Comparison of ENCODE assay signal across 34 cellular contexts in the genomic region with DNA sequence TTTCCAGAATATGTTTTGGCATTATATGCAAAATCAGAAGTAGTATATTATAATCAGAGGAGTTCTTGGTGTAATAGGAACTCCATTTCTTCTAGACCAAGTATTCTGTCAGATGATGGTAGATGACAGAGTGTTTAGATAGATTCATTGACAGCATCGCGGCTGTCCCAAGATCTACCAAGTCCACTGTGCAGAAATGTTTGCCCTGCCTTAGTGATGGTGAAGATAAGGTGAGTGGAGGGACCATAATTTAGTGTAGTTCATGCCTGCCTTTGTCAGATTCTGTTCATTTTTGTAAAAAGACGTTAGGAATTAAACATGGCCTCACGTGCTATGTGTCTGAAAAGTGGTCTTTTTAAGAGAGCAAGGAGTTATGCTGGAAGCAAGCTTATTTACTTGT.
"Had no signal": no experiment of that assay in that cellular context is flagged by ENCODE, and none has a peak within 500 bp of the region (broad histone marks: within the 10 kb centered on the region; RNA-seq: fewer than 3 reads in every experiment).

No MANE protein-coding gene starts in this region.

- H3K27ac Mint-ChIP-seq: activated B cell treated with CpG ODN at 0.5 μM for 24 hours; activated CD4-positive, alpha-beta memory T cell treated with anti-CD3 and anti-CD28 coated beads for 36 hours; activated naive CD4-positive, alpha-beta T cell treated with anti-CD3 and anti-CD28 coated beads, Interleukin-2, amount 10 ng/mL, durations not matched to agents 7 days and 5 days; activated naive CD8-positive, alpha-beta T cell; activated naive CD8-positive, alpha-beta T cell treated with anti-CD3 and anti-CD28 coated beads, Interleukin-2, amount 50 U/mL, for 24 hours; activated T-helper 1 cell treated with anti-CD3 and anti-CD28 coated beads, Interleukin-12 subunit alpha, Interleukin-12 subunit beta, Interleukin-2, Interleukin-4 antibody, amounts not matched to agents 30 ng/mL and 10 ng/mL and 1 ng/mL, durations not matched to agents 14 hours and 24 hours and 36 hours had no signal

- H3K4me3 Mint-ChIP-seq: activated B cell treated with CpG ODN at 0.5 μM for 24 hours; activated CD4-positive, alpha-beta memory T cell treated with anti-CD3 and anti-CD28 coated beads for 36 hours; activated naive CD4-positive, alpha-beta T cell treated with anti-CD3 and anti-CD28 coated beads, Interleukin-2, amount 10 ng/mL, durations not matched to agents 7 days and 5 days; activated naive CD8-positive, alpha-beta T cell; activated naive CD8-positive, alpha-beta T cell treated with anti-CD3 and anti-CD28 coated beads, Interleukin-2, amount 50 U/mL, for 24 hours; activated T-cell treated with anti-CD3 and anti-CD28 coated beads, Interleukin-2, amount 50 U/mL, for 4 hours; activated T-helper 1 cell treated with anti-CD3 and anti-CD28 coated beads, Interleukin-12 subunit alpha, Interleukin-12 subunit beta, Interleukin-2, Interleukin-4 antibody, amounts not matched to agents 30 ng/mL and 10 ng/mL and 1 ng/mL, durations not matched to agents 14 hours and 24 hours and 36 hours; central memory CD8-positive, alpha-beta T cell had no signal

- ATAC-seq: activated naive CD8-positive, alpha-beta T cell treated with anti-CD3 and anti-CD28 coated beads, Interleukin-2, amount 50 U/mL, for 24 hours; activated T-cell treated with anti-CD3 and anti-CD28 coated beads, Interleukin-2, amount 50 U/mL, for 4 hours; Panc1 had no signal

- H3K36me3 Mint-ChIP-seq: activated CD4-positive, alpha-beta memory T cell treated with anti-CD3 and anti-CD28 coated beads for 36 hours had no signal

- H3K4me1 Mint-ChIP-seq: activated naive CD4-positive, alpha-beta T cell treated with anti-CD3 and anti-CD28 coated beads, Interleukin-2, amount 10 ng/mL, durations not matched to agents 7 days and 5 days had no signal

- H3K27me3 Mint-ChIP-seq: activated B cell treated with CpG ODN at 0.5 μM for 24 hours; activated CD4-positive, alpha-beta memory T cell treated with anti-CD3 and anti-CD28 coated beads for 36 hours; activated naive CD4-positive, alpha-beta T cell treated with anti-CD3 and anti-CD28 coated beads, Interleukin-2, amount 10 ng/mL, durations not matched to agents 7 days and 5 days; activated naive CD8-positive, alpha-beta T cell; activated naive CD8-positive, alpha-beta T cell treated with anti-CD3 and anti-CD28 coated beads, Interleukin-2, amount 50 U/mL, for 24 hours; central memory CD8-positive, alpha-beta T cell had no signal

- H3K9me3 Mint-ChIP-seq: activated B cell treated with CpG ODN at 0.5 μM for 24 hours; activated CD4-positive, alpha-beta memory T cell treated with anti-CD3 and anti-CD28 coated beads for 36 hours; activated naive CD4-positive, alpha-beta T cell treated with anti-CD3 and anti-CD28 coated beads, Interleukin-2, amount 10 ng/mL, durations not matched to agents 7 days and 5 days; activated naive CD8-positive, alpha-beta T cell treated with anti-CD3 and anti-CD28 coated beads, Interleukin-2, amount 50 U/mL, for 24 hours; activated T-cell treated with anti-CD3 and anti-CD28 coated beads, Interleukin-2, amount 50 U/mL, for 4 hours; activated T-helper 1 cell treated with anti-CD3 and anti-CD28 coated beads, Interleukin-12 subunit alpha, Interleukin-12 subunit beta, Interleukin-2, Interleukin-4 antibody, amounts not matched to agents 30 ng/mL and 10 ng/mL and 1 ng/mL, durations not matched to agents 14 hours and 24 hours and 36 hours; central memory CD8-positive, alpha-beta T cell had no signal

- H3K27me3 ChIP-seq: brain microvascular endothelial cell, MG63 had no signal

- H3K4me3 ChIP-seq: MG63 had no signal

- H3K9me3 ChIP-seq: MG63 had no signal

- H3K27ac ChIP-seq: brain microvascular endothelial cell, VCaP had no signal

- DNase-seq: activated B cell treated with CpG ODN at 0.5 μM for 24 hours; activated CD4-positive, alpha-beta memory T cell treated with anti-CD3 and anti-CD28 coated beads for 36 hours; activated CD4-positive, alpha-beta T cell treated with anti-CD3 and anti-CD28 coated beads for 4 hours; activated CD4-positive, alpha-beta T cell treated with anti-CD3 and anti-CD28 coated beads, Interleukin-2, amount 50 U/mL, for 1 hour; activated CD4-positive, CD25-positive, alpha-beta regulatory T cell treated with anti-CD3 and anti-CD28 coated beads, Interleukin-2, amount 50 U/mL, for 72 hours; activated CD8-positive, alpha-beta memory T cell treated with anti-CD3 and anti-CD28 coated beads, Interleukin-2, amount 50 U/mL, for 4 hours; activated gamma-delta T cell treated with Interleukin-2 at 50 U/mL for 16 hours; activated naive CD4-positive, alpha-beta T cell treated with anti-CD3 and anti-CD28 coated beads, Interleukin-2, amount 10 ng/mL, durations not matched to agents 7 days and 5 days; activated naive CD8-positive, alpha-beta T cell treated with anti-CD3 and anti-CD28 coated beads, Interleukin-2, amount 50 U/mL, for 24 hours; activated T-cell treated with anti-CD3 and anti-CD28 coated beads for 4 hours; activated T-cell treated with anti-CD3 and anti-CD28 coated beads, Interleukin-2, amount 50 U/mL, for 4 hours; brain microvascular endothelial cell; Kasumi-1; MG63; NCI-H1048; NCI-H1105 treated with DMSO at 0.1 percent for 48 hours; NCI-H1436; NCI-H1694; NCI-H1930; NCI-H2081 treated with DMSO at 0.1 percent for 48 hours; NCI-H226; NCI-H446 treated with DMSO at 0.1 percent for 48 hours; NCI-H524; RPMI8226; SIG-M5; SW 1271; T-helper 1 cell; T-helper 2 cell; T-helper 9 cell had no signal

- H3K36me3 ChIP-seq: brain microvascular endothelial cell, MG63 had no signal
